ENCODE assay signal across 6 cellular contexts in the genomic region with DNA sequence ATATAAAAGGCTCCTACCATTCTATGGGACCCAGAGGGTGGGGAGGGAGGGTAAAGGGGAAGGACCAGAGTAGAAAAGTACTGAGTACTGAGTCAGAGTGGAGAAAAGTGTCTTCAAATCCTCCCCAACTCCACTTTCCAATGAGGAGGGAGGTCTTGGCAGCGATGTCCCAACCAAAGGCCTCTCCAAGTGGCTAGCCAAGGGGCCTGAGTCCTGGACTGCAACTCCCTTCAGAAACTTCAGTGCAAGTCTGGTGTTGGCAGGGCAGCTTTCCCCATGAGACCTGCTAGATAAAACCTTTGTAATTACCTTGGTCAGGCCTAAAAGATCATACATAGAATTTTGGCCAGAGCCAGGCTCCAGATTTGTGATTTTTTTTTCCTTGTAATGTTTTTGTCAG.
"Had no signal": no experiment of that assay in that cellular context is flagged by ENCODE, and none has a peak within 500 bp of the region (broad histone marks: within the 10 kb centered on the region; RNA-seq: fewer than 3 reads in every experiment).

No MANE protein-coding gene starts in this region.

- DNase-seq: IMR-90, KBM-7, KG1 had no signal

- H3K27ac ChIP-seq: HL-60 had no signal

- H3K4me3 ChIP-seq: K562 had no signal

- ATAC-seq: HepG2, K562 had no signal
